Comparison of ENCODE assay signal across 9 cellular contexts in genomic region chr10:62614389-62615157, GRCh38.
DNase-seq lines count a peak whose midpoint lies in the region; ATAC-seq, FAIRE-seq and TF ChIP-seq lines count a peak whose summit lies in the region.
"Had no signal": no experiment of that assay in that cellular context is flagged by ENCODE, and none has a peak within 500 bp of the region (broad histone marks: within the 10 kb centered on the region; RNA-seq: fewer than 3 reads in every experiment).

No MANE protein-coding gene starts in this region.

- intact Hi-C loops in kidney (cut with DNase I) = loop anchor here (10.0 kb wide), 1 partner anchor 210 kb away; no protein-coding TSS in a partner anchor

- DNase-seq in activated CD4-positive, CD25-positive, alpha-beta regulatory T cell treated with anti-CD3 and anti-CD28 coated beads, Interleukin-2, amount 50 U/mL, for 72 hours = no peak
- peak in 2 of 3 experiments; percentile 19 to 36 for DNase-seq in activated CD8-positive, alpha-beta memory T cell treated with anti-CD3 and anti-CD28 coated beads for 48 hours (ENCODE audit: low read depth in 2 of 3, low spot score in 2 of 3)
- peak; percentile 38 for DNase-seq in stimulated activated CD4-positive, alpha-beta T cell treated with anti-CD3 and anti-CD28 coated beads, Interleukin-4, amount 100 ng/mL, for 24 hours
- no peak for DNase-seq in SKM-1 treated with dmso at 0.1 percent for 144 hours (lab: John Stamatoyannopoulos, UW; ENCODE audit: unreplicated experiment)
- DNase-seq in SHP77 treated with DMSO at 0.1 percent for 48 hours (lab: John Stamatoyannopoulos, UW) = no peak
- DNase-seq in kidney = no peak

- H3K4me1 ChIP-seq in kidney (ENCODE audit: control insufficient read depth in 1 of 2, insufficient read depth in 1 of 2, low read depth in 1 of 2, low read length in 2 of 2) = no peaks in the 10 kb centered on the region

- ATAC-seq in activated CD4-positive, CD25-positive, alpha-beta regulatory T cell treated with anti-CD3 and anti-CD28 coated beads, Interleukin-2, amount 50 U/mL, for 24 hours = peak; percentile 30 to 48
- ATAC-seq in HG02938 (IDR thresholded peaks at IDR 0.05; ENCODE audit: unreplicated experiment) = peak; percentile 41

- no peak overlapping the region for H3K4me3 ChIP-seq in kidney (ENCODE audit: low read length in 2 of 2)

- no peak overlapping the region for H3K27ac ChIP-seq in kidney (ENCODE audit: low read depth in 2 of 2, low read length in 2 of 2)

- FAIRE-seq in kidney (lab: Jason Lieb, UNC) = no peak
- FAIRE-seq: endometrium had no signal

- H3K36me3 ChIP-seq in kidney (ENCODE audit: control insufficient read depth in 1 of 2, insufficient read depth in 2 of 2, low read length in 2 of 2) = no peaks in the 10 kb centered on the region

- TF ChIP-seq CTCF in kidney (IDR thresholded peaks at IDR 0.05; ENCODE audit: borderline replicate concordance, extremely low read depth, insufficient read depth) = no peak

- no peak overlapping the region for H3K9ac ChIP-seq in kidney (ENCODE audit: low read length in 2 of 2)

- no peaks in the 10 kb centered on the region for H3K9me3 ChIP-seq in kidney (ENCODE audit: control insufficient read depth in 1 of 2, low read length in 2 of 2)

Comparison
In these comparisons a context has a peak if more than half of its experiments do, and no peak if none do; other contexts are left out.
1. DNase-seq: peak in activated CD8-positive, alpha-beta memory T cell treated with anti-CD3 and anti-CD28 coated beads for 48 hours (2 of 3) and stimulated activated CD4-positive, alpha-beta T cell treated with anti-CD3 and anti-CD28 coated beads, Interleukin-4, amount 100 ng/mL, for 24 hours (single experiment); none in activated CD4-positive, CD25-positive, alpha-beta regulatory T cell treated with anti-CD3 and anti-CD28 coated beads, Interleukin-2, amount 50 U/mL, for 72 hours (single experiment), SKM-1 treated with dmso at 0.1 percent for 144 hours (single experiment), SHP77 treated with DMSO at 0.1 percent for 48 hours (single experiment) and kidney (single experiment).